8 cellular contexts compared by ENCODE assay signal in the genomic region with DNA sequence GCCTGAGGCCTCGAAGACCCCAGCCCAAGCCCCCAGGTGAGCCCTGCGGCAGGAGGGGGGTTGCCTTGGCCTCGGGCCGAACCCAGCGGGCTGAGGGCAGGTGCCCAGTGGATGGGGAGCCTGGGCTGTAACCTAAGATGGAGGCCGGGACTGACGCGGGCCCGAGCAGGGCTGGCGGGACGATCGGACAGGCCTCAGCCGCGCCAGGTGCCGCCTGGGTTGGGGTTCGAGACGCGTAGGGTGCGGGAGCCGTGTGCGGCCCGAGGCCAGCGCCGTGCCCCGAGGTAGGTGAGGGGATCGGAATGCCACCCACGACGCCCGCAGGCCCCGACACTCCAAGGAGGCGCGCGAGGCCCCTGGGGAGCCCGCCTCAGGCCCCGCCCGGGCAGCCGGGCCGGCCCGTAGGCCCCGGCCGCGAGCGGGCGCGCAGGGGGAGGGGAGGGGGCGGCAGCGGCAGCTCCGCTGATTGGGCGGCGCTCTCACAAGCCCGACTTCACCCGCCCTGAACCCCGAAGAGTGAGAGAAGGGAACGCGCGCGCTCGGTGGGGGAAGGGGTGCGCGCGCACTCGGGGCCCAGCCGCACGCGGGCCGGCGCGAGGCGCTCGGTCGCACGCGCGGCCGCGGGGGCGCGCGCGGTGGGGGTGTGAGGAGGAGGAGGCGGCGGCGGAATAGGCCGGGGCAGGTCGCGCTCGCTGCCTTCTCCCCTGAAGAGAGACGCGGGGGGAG. TPM values are rescaled to one million over a fixed set of nuclear protein-coding genes. Genes with fewer than 3 reads are reported as not detected.
A peak's percentile ranks its signal among the peaks of the same experiment; 100 is the strongest.
DNase-seq lines count a peak whose midpoint lies in the region; ATAC-seq and TF ChIP-seq lines count a peak whose summit lies in the region.

A gene with protein sequence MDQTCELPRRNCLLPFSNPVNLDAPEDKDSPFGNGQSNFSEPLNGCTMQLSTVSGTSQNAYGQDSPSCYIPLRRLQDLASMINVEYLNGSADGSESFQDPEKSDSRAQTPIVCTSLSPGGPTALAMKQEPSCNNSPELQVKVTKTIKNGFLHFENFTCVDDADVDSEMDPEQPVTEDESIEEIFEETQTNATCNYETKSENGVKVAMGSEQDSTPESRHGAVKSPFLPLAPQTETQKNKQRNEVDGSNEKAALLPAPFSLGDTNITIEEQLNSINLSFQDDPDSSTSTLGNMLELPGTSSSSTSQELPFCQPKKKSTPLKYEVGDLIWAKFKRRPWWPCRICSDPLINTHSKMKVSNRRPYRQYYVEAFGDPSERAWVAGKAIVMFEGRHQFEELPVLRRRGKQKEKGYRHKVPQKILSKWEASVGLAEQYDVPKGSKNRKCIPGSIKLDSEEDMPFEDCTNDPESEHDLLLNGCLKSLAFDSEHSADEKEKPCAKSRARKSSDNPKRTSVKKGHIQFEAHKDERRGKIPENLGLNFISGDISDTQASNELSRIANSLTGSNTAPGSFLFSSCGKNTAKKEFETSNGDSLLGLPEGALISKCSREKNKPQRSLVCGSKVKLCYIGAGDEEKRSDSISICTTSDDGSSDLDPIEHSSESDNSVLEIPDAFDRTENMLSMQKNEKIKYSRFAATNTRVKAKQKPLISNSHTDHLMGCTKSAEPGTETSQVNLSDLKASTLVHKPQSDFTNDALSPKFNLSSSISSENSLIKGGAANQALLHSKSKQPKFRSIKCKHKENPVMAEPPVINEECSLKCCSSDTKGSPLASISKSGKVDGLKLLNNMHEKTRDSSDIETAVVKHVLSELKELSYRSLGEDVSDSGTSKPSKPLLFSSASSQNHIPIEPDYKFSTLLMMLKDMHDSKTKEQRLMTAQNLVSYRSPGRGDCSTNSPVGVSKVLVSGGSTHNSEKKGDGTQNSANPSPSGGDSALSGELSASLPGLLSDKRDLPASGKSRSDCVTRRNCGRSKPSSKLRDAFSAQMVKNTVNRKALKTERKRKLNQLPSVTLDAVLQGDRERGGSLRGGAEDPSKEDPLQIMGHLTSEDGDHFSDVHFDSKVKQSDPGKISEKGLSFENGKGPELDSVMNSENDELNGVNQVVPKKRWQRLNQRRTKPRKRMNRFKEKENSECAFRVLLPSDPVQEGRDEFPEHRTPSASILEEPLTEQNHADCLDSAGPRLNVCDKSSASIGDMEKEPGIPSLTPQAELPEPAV (N-terminal part only) (plus strand): TSS at position 655 of the 726 bp plus-strand sequence. CDS start 1,331 bp downstream, outside the sequence.

- H3K4me3 Mint-ChIP-seq in activated T-helper 2 cell treated with anti-CD3 and anti-CD28 coated beads, Interferon-gamma antibody, Interleukin-2, Interleukin-4, amounts not matched to agents 10 μg/mL and 5 μg/mL and 100 μg/mL, durations not matched to agents 14 hours and 24 hours and 36 hours (ENCODE audit: low read depth): peak within 1 kb of the TSS; percentile 88
- peak within 1 kb of the TSS; percentile 87 for H3K4me3 Mint-ChIP-seq in nephron progenitor cell

- peak within 1 kb of the TSS; percentile 86 to 94 (median 92) for H3K27ac ChIP-seq in Peyer's patch

- peaks cover 8 to 35% (median 23%) of the 10 kb centered on the region in 4 donors for H3K4me1 ChIP-seq in Peyer's patch

- intact Hi-C loops in activated T-helper 2 cell treated with anti-CD3 and anti-CD28 coated beads, Interferon-gamma antibody, Interleukin-2, Interleukin-4, amounts not matched to agents 10 μg/mL and 5 μg/mL and 100 μg/mL, durations not matched to agents 14 hours and 24 hours and 36 hours (cut with micrococcal nuclease): loop anchor here (1.0 to 5.0 kb wide), 4 partner anchors 16 to 169 kb away; partner anchors contain the start of genes PRELID1, RAB24 and UIMC1

- peaks cover 0 to 22% (median 0%) of the 10 kb centered on the region in 3 donors for H3K36me3 ChIP-seq in Peyer's patch

- H3K27ac Mint-ChIP-seq in activated T-helper 2 cell treated with anti-CD3 and anti-CD28 coated beads, Interferon-gamma antibody, Interleukin-2, Interleukin-4, amounts not matched to agents 10 μg/mL and 5 μg/mL and 100 μg/mL, durations not matched to agents 14 hours and 24 hours and 36 hours: peak within 1 kb of the TSS; percentile 83
- peak within 1 kb of the TSS; percentile 95 for H3K27ac Mint-ChIP-seq in nephron progenitor cell

- H3K9me3 ChIP-seq in Peyer's patch: no peaks in the 10 kb centered on the region

- H3K27me3 ChIP-seq in Peyer's patch: no peaks in the 10 kb centered on the region

- H3K4me3 ChIP-seq in Peyer's patch (peak within 1 kb of the TSS; percentile 70 to 89 (median 77)), fibroblast of pulmonary artery (replicated peaks; ENCODE audit: low read depth, low read length) (peak within 1 kb of the TSS; percentile 58)

- DNase-seq in C1 segment of cervical spinal cord (lab: John Stamatoyannopoulos, UW): peak; percentile 21 to 95 (median 86)
- DNase-seq in GM19240 (ENCODE audit: insufficient read length, low spot score): peak; percentile 88
- peak; percentile 91 to 96 (median 93) for DNase-seq in Peyer's patch
- DNase-seq in activated T-helper 2 cell treated with anti-CD3 and anti-CD28 coated beads, Interferon-gamma antibody, Interleukin-2, Interleukin-4, amounts not matched to agents 10 μg/mL and 5 μg/mL and 100 μg/mL, durations not matched to agents 14 hours and 24 hours and 36 hours (ENCODE audit: low spot score): peak; percentile 91
- peak; percentile 63 for DNase-seq in fibroblast of pulmonary artery (ENCODE audit: low read depth)
- peak; percentile 87 for DNase-seq in nephron progenitor cell
- DNase-seq in stimulated activated naive CD8-positive, alpha-beta T cell treated with anti-CD3 and anti-CD28 coated beads, Interleukin-15, Interleukin-2, amounts not matched to agents 100 U/mL and 50 U/mL, for 24 hours: peak; percentile 92

- ATAC-seq in HG03457 (IDR thresholded peaks at IDR 0.05; ENCODE audit: unreplicated experiment): peak; percentile 50
- peak; percentile 85 for ATAC-seq in stimulated activated naive CD8-positive, alpha-beta T cell treated with anti-CD3 and anti-CD28 coated beads, Interleukin-15, Interleukin-2, amounts not matched to agents 100 U/mL and 50 U/mL, for 24 hours

- H3K36me3 Mint-ChIP-seq in activated T-helper 2 cell treated with anti-CD3 and anti-CD28 coated beads, Interferon-gamma antibody, Interleukin-2, Interleukin-4, amounts not matched to agents 10 μg/mL and 5 μg/mL and 100 μg/mL, durations not matched to agents 14 hours and 24 hours and 36 hours (ENCODE audit: low read depth): peaks cover 37% of the 10 kb centered on the region
- peaks cover 31% of the 10 kb centered on the region for H3K36me3 Mint-ChIP-seq in nephron progenitor cell (ENCODE audit: low read depth)

- H3K4me1 Mint-ChIP-seq in activated T-helper 2 cell treated with anti-CD3 and anti-CD28 coated beads, Interferon-gamma antibody, Interleukin-2, Interleukin-4, amounts not matched to agents 10 μg/mL and 5 μg/mL and 100 μg/mL, durations not matched to agents 14 hours and 24 hours and 36 hours (ENCODE audit: low read depth): peaks cover 36% of the 10 kb centered on the region
- peaks cover 60% of the 10 kb centered on the region for H3K4me1 Mint-ChIP-seq in nephron progenitor cell

- TF ChIP-seq CTCF in Peyer's patch (IDR thresholded peaks at IDR 0.05): no peak
- no peak for TF ChIP-seq CTCF in fibroblast of pulmonary artery (IDR thresholded peaks at IDR 0.05; ENCODE audit: low read length, missing control alignments)
- no peak for TF ChIP-seq CTCF in nephron progenitor cell (IDR thresholded peaks at IDR 0.05)

- no peaks in the 10 kb centered on the region for H3K9me3 Mint-ChIP-seq in activated T-helper 2 cell treated with anti-CD3 and anti-CD28 coated beads, Interferon-gamma antibody, Interleukin-2, Interleukin-4, amounts not matched to agents 10 μg/mL and 5 μg/mL and 100 μg/mL, durations not matched to agents 14 hours and 24 hours and 36 hours
- no peaks in the 10 kb centered on the region for H3K9me3 Mint-ChIP-seq in nephron progenitor cell

- TF ChIP-seq POLR2A in Peyer's patch (IDR thresholded peaks at IDR 0.05): peak in 1 of 2 donors; percentile 69

- H3K27me3 Mint-ChIP-seq in activated T-helper 2 cell treated with anti-CD3 and anti-CD28 coated beads, Interferon-gamma antibody, Interleukin-2, Interleukin-4, amounts not matched to agents 10 μg/mL and 5 μg/mL and 100 μg/mL, durations not matched to agents 14 hours and 24 hours and 36 hours (ENCODE audit: low read depth): no peaks in the 10 kb centered on the region
- H3K27me3 Mint-ChIP-seq in nephron progenitor cell (ENCODE audit: low read depth, poor library complexity): peaks cover 19% of the 10 kb centered on the region

RNA-seq across cellular contexts. Expression of the gene that starts here (rescaled TPM):
- total RNA-seq in Peyer's patch: 100 to 1,000 TPM in 1 of 4 donors, 10 to 100 TPM in 3; 46.4 to 112 (median 50.1) TPM
- total RNA-seq in activated T-helper 2 cell treated with anti-CD3 and anti-CD28 coated beads, Interferon-gamma antibody, Interleukin-2, Interleukin-4, amounts not matched to agents 10 μg/mL and 5 μg/mL and 100 μg/mL, durations not matched to agents 14 hours and 24 hours and 36 hours: 100.0 and 103 TPM in 2 replicates

Comparison
In these comparisons a context has a peak if more than half of its experiments do, and no peak if none do; other contexts are left out.
1. Peak in every context shown above with its lines: DNase-seq, ATAC-seq, H3K4me3 ChIP-seq and H3K27ac ChIP-seq.